Comparison of ENCODE assay signal across 1 cellular context in genomic region chr1:198157241-198157846, GRCh38.
A peak's percentile ranks its signal among the peaks of the same experiment; 100 is the strongest.
TF ChIP-seq lines count a peak whose summit lies in the region.

No MANE protein-coding gene starts in this region.

TF ChIP-seq in HepG2, 621 proteins besides CTCF, POLR2A, EP300 and RAD21 (continued from another document and continues in another):
- TF ChIP-seq ZNF597 (CRISPR knock-in tag; IDR thresholded peaks at IDR 0.05) (no peak), ZNF343 (CRISPR knock-in tag; IDR thresholded peaks at IDR 0.05) (no peak; the same call in 1 of the 2 replicates), ETV5 (CRISPR knock-in tag; IDR thresholded peaks at IDR 0.05; ENCODE audit: borderline replicate concordance) (no peak), ELK4 (CRISPR knock-in tag; IDR thresholded peaks at IDR 0.05; ENCODE audit: borderline replicate concordance) (no peak), ZNF33B (CRISPR knock-in tag; IDR thresholded peaks at IDR 0.05) (no peak), HCFC1 (IDR thresholded peaks at IDR 0.05; ENCODE audit: low read depth, low read length) (no peak), PATZ1 (CRISPR knock-in tag; IDR thresholded peaks at IDR 0.05) (no peak), TBX2 (CRISPR knock-in tag; IDR thresholded peaks at IDR 0.05; ENCODE audit: borderline replicate concordance) (peak; percentile 25; the same call in 1 of the 2 replicates), ZNF160 (CRISPR knock-in tag; IDR thresholded peaks at IDR 0.05) (no peak; the same call in 1 of the 2 replicates), MXI1 (IDR thresholded peaks at IDR 0.05; ENCODE audit: borderline replicate concordance, low read depth, low read length) (no peak), MEIS1 (CRISPR knock-in tag; IDR thresholded peaks at IDR 0.05; ENCODE audit: borderline replicate concordance) (0 out of 2 replicates have a peak, but pooled peaks have one; percentile 6), MYC (CRISPR knock-in tag; IDR thresholded peaks at IDR 0.05; ENCODE audit: borderline replicate concordance) (peak; percentile 6; the same call in 1 of the 2 replicates), FUBP1 (CRISPR knock-in tag; IDR thresholded peaks at IDR 0.05; ENCODE audit: borderline replicate concordance) (no peak), TFE3 (CRISPR knock-in tag; IDR thresholded peaks at IDR 0.05) (no peak), SP2 (CRISPR knock-in tag; IDR thresholded peaks at IDR 0.05) (peak; percentile 85), GATA4 (IDR thresholded peaks at IDR 0.05; ENCODE audit: borderline replicate concordance, low read depth) (no peak), ZNF839 (CRISPR knock-in tag; IDR thresholded peaks at IDR 0.05; ENCODE audit: borderline replicate concordance) (no peak), NFKB2 (CRISPR knock-in tag; IDR thresholded peaks at IDR 0.05; ENCODE audit: borderline replicate concordance) (0 out of 2 replicates have a peak, but pooled peaks have one; percentile 34), ZNF543 (CRISPR knock-in tag; IDR thresholded peaks at IDR 0.05) (no peak; the same call in 1 of the 2 replicates), BCL3 (CRISPR knock-in tag; IDR thresholded peaks at IDR 0.05) (no peak), ZNF253 (CRISPR knock-in tag; IDR thresholded peaks at IDR 0.05; ENCODE audit: borderline replicate concordance) (peak; percentile 58; the same call in 1 of the 2 replicates), FOXM1 (CRISPR knock-in tag; IDR thresholded peaks at IDR 0.05) (no peak), ZNF564 (CRISPR knock-in tag; IDR thresholded peaks at IDR 0.05) (0 out of 2 replicates have a peak, but pooled peaks have one; percentile 9), ZNF850 (CRISPR knock-in tag; conservative IDR thresholded peaks at IDR 0.05) (no peak), RELA (CRISPR knock-in tag; IDR thresholded peaks at IDR 0.05) (no peak), TAF15 (IDR thresholded peaks at IDR 0.05; ENCODE audit: low read depth, low read length, poor library complexity, severe bottlenecking) (peak; percentile 72), IKZF5 (CRISPR knock-in tag; IDR thresholded peaks at IDR 0.05) (no peak), NR2F6 (IDR thresholded peaks at IDR 0.05) (no peak), NR2F6 (CRISPR knock-in tag; IDR thresholded peaks at IDR 0.05) (no peak), LCORL (IDR thresholded peaks at IDR 0.05) (no peak), LCORL (CRISPR knock-in tag; IDR thresholded peaks at IDR 0.05) (no peak; the same call in none of the 2 replicates), NPAS2 (CRISPR knock-in tag; IDR thresholded peaks at IDR 0.05; ENCODE audit: borderline replicate concordance) (no peak), ATRX (CRISPR knock-in tag; IDR thresholded peaks at IDR 0.05; ENCODE audit: borderline replicate concordance) (no peak), ZNF251 (CRISPR knock-in tag; IDR thresholded peaks at IDR 0.05) (no peak), YEATS4 (CRISPR knock-in tag; IDR thresholded peaks at IDR 0.05; ENCODE audit: borderline replicate concordance) (peak; percentile 14; the same call in 1 of the 2 replicates), HOXA7 (CRISPR knock-in tag; IDR thresholded peaks at IDR 0.05) (no peak), BRF2 (CRISPR knock-in tag; IDR thresholded peaks at IDR 0.05) (no peak), KLF6 (CRISPR knock-in tag; IDR thresholded peaks at IDR 0.05) (no peak), TRIM24 (CRISPR knock-in tag; IDR thresholded peaks at IDR 0.05) (no peak), ZNF446 (CRISPR knock-in tag; IDR thresholded peaks at IDR 0.05) (no peak), SMC3 (IDR thresholded peaks at IDR 0.05; ENCODE audit: low read length) (no peak), CREM (IDR thresholded peaks at IDR 0.05) (0 out of 2 replicates have a peak, but pooled peaks have one; percentile 19), CREM (CRISPR knock-in tag; IDR thresholded peaks at IDR 0.05) (no peak), ZNF567 (CRISPR knock-in tag; IDR thresholded peaks at IDR 0.05; ENCODE audit: borderline replicate concordance) (no peak), ZFP91 (CRISPR knock-in tag; IDR thresholded peaks at IDR 0.05; ENCODE audit: borderline replicate concordance) (0 out of 2 replicates have a peak, but pooled peaks have one; percentile 28), SP4 (CRISPR knock-in tag; IDR thresholded peaks at IDR 0.05) (no peak), GZF1 (CRISPR knock-in tag; IDR thresholded peaks at IDR 0.05) (no peak), FOXO4 (CRISPR knock-in tag; conservative IDR thresholded peaks at IDR 0.05) (no peak), UBTF (CRISPR knock-in tag; IDR thresholded peaks at IDR 0.05) (peak; percentile 51; the same call in 1 of the 2 replicates), ZNF713 (CRISPR knock-in tag; IDR thresholded peaks at IDR 0.05) (no peak), SRF (IDR thresholded peaks at IDR 0.05; ENCODE audit: low read depth, low read length) (no peak), ERF (CRISPR knock-in tag; IDR thresholded peaks at IDR 0.05) (no peak), HNRNPK (IDR thresholded peaks at IDR 0.05; ENCODE audit: low read depth, low read length, poor library complexity, severe bottlenecking) (peak; percentile 2)
